ENCODE assay signal across 12 cellular contexts in the genomic region with DNA sequence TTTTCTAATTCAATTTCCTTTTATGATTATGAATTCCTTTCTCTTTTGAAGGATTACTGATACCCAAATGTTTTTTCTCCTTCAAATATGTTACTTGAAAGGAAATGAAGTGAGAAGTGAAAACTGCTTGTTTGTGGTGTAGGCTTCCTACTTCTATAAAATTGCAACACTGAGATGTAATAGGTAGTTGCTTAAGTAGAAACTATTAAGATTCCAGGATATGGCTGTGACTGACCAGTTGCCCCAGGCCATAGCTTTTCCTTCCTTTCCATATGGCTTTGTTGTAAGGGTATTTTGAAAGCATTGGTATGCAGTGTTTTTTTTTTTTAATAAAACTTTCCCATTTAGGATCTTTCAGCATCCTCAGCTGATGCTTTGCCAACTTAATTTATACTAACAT. TPM values are rescaled to one million over a fixed set of nuclear protein-coding genes. Genes with fewer than 3 reads are reported as not detected.
A peak's percentile ranks its signal among the peaks of the same experiment; 100 is the strongest.
DNase-seq lines count a peak whose midpoint lies in the region; ATAC-seq and TF ChIP-seq lines count a peak whose summit lies in the region.
"Had no signal": no experiment of that assay in that cellular context is flagged by ENCODE, and none has a peak within 500 bp of the region (broad histone marks: within the 10 kb centered on the region; RNA-seq: fewer than 3 reads in every experiment).

No MANE protein-coding gene starts in this region.

- H3K9ac ChIP-seq in Loucy (ENCODE audit: low read depth, low read length, poor library complexity, severe bottlenecking) (no peak overlapping the region), mammary epithelial cell (ENCODE audit: insufficient read depth, low read length) (no peak overlapping the region)

- H4K20me1 ChIP-seq in Loucy (ENCODE audit: insufficient read depth, low read length, poor library complexity, severe bottlenecking) (no peaks in the 10 kb centered on the region), mammary epithelial cell (ENCODE audit: insufficient read depth, low read length) (no peaks in the 10 kb centered on the region)

- H2AFZ ChIP-seq in Loucy (ENCODE audit: low read length) (no peak overlapping the region), mammary epithelial cell (ENCODE audit: low read depth, low read length) (no peak overlapping the region)

- no peaks in the 10 kb centered on the region for H3K9me3 Mint-ChIP-seq in naive thymus-derived CD4-positive, alpha-beta T cell
- H3K9me3 Mint-ChIP-seq in progenitor cell of endocrine pancreas (ENCODE audit: low read depth) = peaks cover 3% of the 10 kb centered on the region

- no peaks in the 10 kb centered on the region for H3K27me3 Mint-ChIP-seq in naive thymus-derived CD4-positive, alpha-beta T cell
- H3K27me3 Mint-ChIP-seq in progenitor cell of endocrine pancreas = no peaks in the 10 kb centered on the region

- H3K4me1 ChIP-seq in Loucy (ENCODE audit: insufficient read depth, low read length, poor library complexity, severe bottlenecking) = peaks cover 18% of the 10 kb centered on the region
- no peaks in the 10 kb centered on the region for H3K4me1 ChIP-seq in mammary epithelial cell (ENCODE audit: insufficient read depth, low read length)
- H3K4me1 ChIP-seq in naive thymus-derived CD4-positive, alpha-beta T cell (ENCODE audit: control insufficient read depth in 2 of 2, insufficient read depth in 2 of 2, low read length in 2 of 2) = no peaks in the 10 kb centered on the region

- ATAC-seq in naive thymus-derived CD4-positive, alpha-beta T cell = peak; percentile 48
- no peak for ATAC-seq in HG03280 (IDR thresholded peaks at IDR 0.05; ENCODE audit: unreplicated experiment)

- in situ Hi-C loops in mammary epithelial cell (cut with MboI; ENCODE audit: low sequenced_read_pairs in 2 of 2) = no loop called here
- in situ Hi-C loops in GM13977 (cut with MboI; ENCODE audit: low pct_unique_long_range_greater_than_20kb, low sequenced_read_pairs, unreplicated experiment) = no loop called here

- H3K9me3 ChIP-seq in Loucy (ENCODE audit: insufficient read depth, low read depth, low read length) (no peaks in the 10 kb centered on the region), mammary epithelial cell (replicated peaks; ENCODE audit: insufficient read depth, low read length) (no peaks in the 10 kb centered on the region)
- H3K9me3 ChIP-seq in naive thymus-derived CD4-positive, alpha-beta T cell (ENCODE audit: control insufficient read depth in 2 of 3, low read length in 3 of 3) = no peaks in the 10 kb centered on the region
- H3K9me3 ChIP-seq: esophagus muscularis mucosa, upper lobe of left lung had no signal

- peaks cover 8% of the 10 kb centered on the region; the same call in 1 of the 2 replicates for H3K36me3 ChIP-seq in Loucy (ENCODE audit: insufficient read depth, low read length)
- H3K36me3 ChIP-seq in mammary epithelial cell (ENCODE audit: insufficient read depth, low read length) = peaks cover 11% of the 10 kb centered on the region
- peaks cover under 1 to 13% (median 4%) of the 10 kb centered on the region in 3 experiments for H3K36me3 ChIP-seq in naive thymus-derived CD4-positive, alpha-beta T cell (ENCODE audit: control insufficient read depth in 2 of 3, insufficient read depth in 3 of 3, low read length in 3 of 3)

- peaks cover 8 to 32% (median 18%) of the 10 kb centered on the region in 7 donors for H3K4me1 Mint-ChIP-seq in naive thymus-derived CD4-positive, alpha-beta T cell
- H3K4me1 Mint-ChIP-seq in progenitor cell of endocrine pancreas (ENCODE audit: low read depth) = no peaks in the 10 kb centered on the region

- TF ChIP-seq CTCF in GM12865 (IDR thresholded peaks at IDR 0.05; ENCODE audit: insufficient read depth, low read depth, low read length, missing control alignments) (no peak), Loucy (conservative IDR thresholded peaks at IDR 0.05; ENCODE audit: low read length) (no peak), mammary epithelial cell (conservative IDR thresholded peaks at IDR 0.05 in 1 of 2, IDR thresholded peaks at IDR 0.05 in 1 of 2; ENCODE audit: extremely low read depth in 1 of 2, insufficient read depth in 1 of 2, low read depth in 1 of 2, low read length in 2 of 2) (no peak), progenitor cell of endocrine pancreas (IDR thresholded peaks at IDR 0.05; ENCODE audit: unreplicated experiment) (no peak), GM13977 (IDR thresholded peaks at IDR 0.05; ENCODE audit: extremely low read depth, insufficient read depth, missing control alignments) (no peak)

- H3F3A ChIP-seq in Loucy (ENCODE audit: low read depth) = no peaks in the 10 kb centered on the region

- no TSS peak for BruUV-seq in mammary epithelial cell (replicated peaks; lab: Mats Ljungman, UMichigan)

- peak overlapping the region in 1 of 9 donors; percentile 37 for H3K27ac Mint-ChIP-seq in naive thymus-derived CD4-positive, alpha-beta T cell
- H3K27ac Mint-ChIP-seq in progenitor cell of endocrine pancreas = no peak overlapping the region

- DNase-seq in GM12865 (ENCODE audit: low read depth) = peak; percentile 18
- DNase-seq in mammary epithelial cell = peak; percentile 76
- no peak for DNase-seq in naive thymus-derived CD4-positive, alpha-beta T cell
- no peak for DNase-seq in central memory CD4-positive, alpha-beta T cell
- no peak for DNase-seq in progenitor cell of endocrine pancreas (ENCODE audit: low spot score, unreplicated experiment)
- DNase-seq in GM13977 (ENCODE audit: low spot score) = no peak
- DNase-seq: activated naive CD4-positive, alpha-beta T cell; stimulated activated CD4-positive, alpha-beta T cell treated with anti-CD3 and anti-CD28 coated beads, Interleukin-4, amount 100 ng/mL, for 24 hours; upper lobe of left lung had no signal

- peak overlapping the region; percentile 18 for H3K27ac ChIP-seq in mammary epithelial cell (ENCODE audit: insufficient read depth, low read depth, low read length)
- no peak overlapping the region for H3K27ac ChIP-seq in naive thymus-derived CD4-positive, alpha-beta T cell (ENCODE audit: low read depth, low read length)
- H3K27ac ChIP-seq: esophagus muscularis mucosa had no signal

- H3K27me3 ChIP-seq in Loucy (ENCODE audit: insufficient read depth, low read length, poor library complexity, severe bottlenecking) (no peaks in the 10 kb centered on the region), mammary epithelial cell (ENCODE audit: insufficient read depth, low read length) (no peaks in the 10 kb centered on the region)
- H3K27me3 ChIP-seq in naive thymus-derived CD4-positive, alpha-beta T cell (ENCODE audit: control insufficient read depth in 2 of 2, insufficient read depth in 2 of 2, low read length in 2 of 2) = no peaks in the 10 kb centered on the region
- H3K27me3 ChIP-seq: esophagus muscularis mucosa, upper lobe of left lung had no signal

- POLR2A ChIA-PET in naive thymus-derived CD4-positive, alpha-beta T cell (lab: Charles Lee) = no interaction called here

- dilution Hi-C loops in mammary epithelial cell (cut with HindIII; ENCODE audit: low sequenced_read_pairs) = no loop called here

- CTCF ChIA-PET in mammary epithelial cell (lab: Charles Lee; ENCODE audit: low non-redundant PET) = no interaction called here
- CTCF ChIA-PET in naive thymus-derived CD4-positive, alpha-beta T cell (lab: Charles Lee) = no interaction called here

- intact Hi-C loops in mammary epithelial cell (cut with micrococcal nuclease) = no loop called here
- intact Hi-C loops in naive thymus-derived CD4-positive, alpha-beta T cell (cut with micrococcal nuclease) = no loop called here

- H3K4me3 Mint-ChIP-seq in naive thymus-derived CD4-positive, alpha-beta T cell = no peak overlapping the region
- no peak overlapping the region for H3K4me3 Mint-ChIP-seq in progenitor cell of endocrine pancreas (ENCODE audit: low read depth)

- peaks cover 13% of the 10 kb centered on the region; the same call in 1 of the 2 replicates for H3K79me2 ChIP-seq in Loucy (ENCODE audit: insufficient read depth, low read length)
- peaks cover 52% of the 10 kb centered on the region for H3K79me2 ChIP-seq in mammary epithelial cell (ENCODE audit: insufficient read depth, low read length)

- no peak overlapping the region for H3K4me3 ChIP-seq in GM12865 (ENCODE audit: low read depth, low read length)
- H3K4me3 ChIP-seq in Loucy (ENCODE audit: low read length, poor library complexity, severe bottlenecking) = no peak overlapping the region
- H3K4me3 ChIP-seq in mammary epithelial cell (replicated peaks in 1 of 3; ENCODE audit: insufficient read depth in 1 of 3, low read depth in 2 of 3, low read length in 3 of 3) = no peak overlapping the region
- H3K4me3 ChIP-seq in naive thymus-derived CD4-positive, alpha-beta T cell (ENCODE audit: low read length) = no peak overlapping the region
- H3K4me3 ChIP-seq: esophagus muscularis mucosa, upper lobe of left lung had no signal

- H3K4me2 ChIP-seq in Loucy (ENCODE audit: low read depth, low read length, poor library complexity, severe bottlenecking) = peak overlapping the region; percentile 55
- H3K4me2 ChIP-seq in mammary epithelial cell (ENCODE audit: insufficient read depth, low read depth, low read length) = peak overlapping the region; percentile 20

- H3K36me3 Mint-ChIP-seq in naive thymus-derived CD4-positive, alpha-beta T cell = peaks cover 0 to 10% (median 4%) of the 10 kb centered on the region in 5 donors
- H3K36me3 Mint-ChIP-seq in progenitor cell of endocrine pancreas (ENCODE audit: insufficient read depth) = peaks cover 5% of the 10 kb centered on the region

- H3K9me2 ChIP-seq in Loucy (replicated peaks; ENCODE audit: low read depth, low read length) = no peaks in the 10 kb centered on the region

RNA-seq across cellular contexts. Expression of a gene that starts 28.5 kb away (rescaled TPM):
- total RNA-seq in mammary epithelial cell = 10 to 100 TPM; 38.0 to 43.8 TPM
- 15.2 TPM for polyA plus RNA-seq in mammary epithelial cell
- polyA minus RNA-seq in mammary epithelial cell = 31.1 TPM
- total RNA-seq in naive thymus-derived CD4-positive, alpha-beta T cell = 10 to 100 TPM; 23.6 to 41.5 (median 37.5) TPM
- polyA plus RNA-seq in naive thymus-derived CD4-positive, alpha-beta T cell = 10 to 100 TPM; 10.3 to 10.8 TPM
- total RNA-seq in progenitor cell of endocrine pancreas = 37.3 and 43.0 TPM in 2 replicates

Comparison
In these comparisons a context has a peak if more than half of its experiments do, and no peak if none do; other contexts are left out.
1. DNase-seq: peak in GM12865 (single experiment) and mammary epithelial cell (single experiment); none in naive thymus-derived CD4-positive, alpha-beta T cell (0 of 9), central memory CD4-positive, alpha-beta T cell (single experiment), progenitor cell of endocrine pancreas (single experiment) and GM13977 (single experiment).